Comparison of ENCODE assay signal across 1 cellular context in genomic region chr11:134048028-134048427, GRCh38.
TF ChIP-seq lines count a peak whose summit lies in the region.

No MANE protein-coding gene starts in this region.

TF ChIP-seq in HepG2, 621 proteins besides CTCF, POLR2A, EP300 and RAD21:
- TF ChIP-seq NPAS2 (CRISPR knock-in tag; IDR thresholded peaks at IDR 0.05; ENCODE audit: borderline replicate concordance) (no peak), ZNF709 (CRISPR knock-in tag; IDR thresholded peaks at IDR 0.05) (no peak)
